In the genomic region with DNA sequence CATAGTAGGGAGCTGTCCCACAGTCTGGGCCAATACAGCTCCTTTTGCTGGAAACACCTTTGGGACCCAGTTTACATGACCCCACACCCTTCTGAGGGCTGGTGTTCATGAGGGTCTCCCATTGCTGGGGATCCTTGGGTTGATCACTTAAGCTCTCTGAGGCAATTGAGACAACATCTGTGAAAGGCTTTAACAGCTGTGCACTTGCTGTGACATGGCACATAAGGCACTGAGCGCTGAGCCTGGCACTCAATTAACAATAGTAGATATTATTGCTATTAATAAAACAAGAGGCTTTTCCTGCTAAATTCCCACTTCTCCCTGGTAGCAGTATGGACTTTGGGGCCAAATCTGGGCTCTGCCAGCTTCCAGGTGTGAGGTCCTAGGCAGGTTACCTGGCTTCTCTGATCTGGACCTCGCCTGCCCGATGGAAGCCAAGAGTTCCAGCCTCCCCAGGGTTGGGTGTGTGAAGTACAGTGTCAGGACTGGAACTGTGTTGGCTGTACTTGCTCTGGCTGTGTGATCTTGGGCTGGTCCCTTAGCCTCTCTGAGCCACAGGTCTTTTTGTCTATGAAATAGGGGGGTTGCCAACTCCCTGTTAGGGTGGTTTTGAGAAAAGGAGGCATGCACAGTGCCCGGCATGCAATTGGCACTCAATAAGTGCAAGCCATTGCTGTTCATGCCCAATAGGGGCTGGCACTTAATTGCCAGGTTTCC, we compare ENCODE assay signal across 1 cellular context.
TF ChIP-seq lines count a peak whose summit lies in the region.

No MANE protein-coding gene starts in this region.

TF ChIP-seq in endothelial cell of umbilical vein, 7 proteins besides CTCF, POLR2A, EP300 and RAD21:
- no peak for TF ChIP-seq FOS (IDR thresholded peaks at IDR 0.05; ENCODE audit: borderline replicate concordance, insufficient read depth, low read length)
- no peak for TF ChIP-seq POLR2AphosphoS5 (IDR thresholded peaks at IDR 0.05; ENCODE audit: insufficient read depth, low read depth, low read length)
- no peak for TF ChIP-seq EZH2 (IDR thresholded peaks at IDR 0.05; ENCODE audit: borderline replicate concordance, low read depth, low read length, severe bottlenecking)
- TF ChIP-seq MYC (IDR thresholded peaks at IDR 0.05; ENCODE audit: low read depth, low read length) = no peak
- TF ChIP-seq, protein P1, sequence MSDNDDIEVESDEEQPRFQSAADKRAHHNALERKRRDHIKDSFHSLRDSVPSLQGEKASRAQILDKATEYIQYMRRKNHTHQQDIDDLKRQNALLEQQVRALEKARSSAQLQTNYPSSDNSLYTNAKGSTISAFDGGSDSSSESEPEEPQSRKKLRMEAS (IDR thresholded peaks at IDR 0.05; ENCODE audit: insufficient read depth, insufficient read length) = no peak
- no peak for TF ChIP-seq GATA2 (IDR thresholded peaks at IDR 0.05; ENCODE audit: insufficient read depth, insufficient read length, low read depth, low read length)
- no peak for TF ChIP-seq JUN (IDR thresholded peaks at IDR 0.05; ENCODE audit: borderline replicate concordance, insufficient read depth, insufficient read length, low read depth)
TF ChIP-seq in endothelial cell of umbilical vein: peak in this region for 0.
